In genomic region chr7:5634107-5634950, GRCh38 we compare ENCODE assay signal across 8 cellular contexts. TPM values are rescaled to one million over a fixed set of nuclear protein-coding genes. Genes with fewer than 3 reads are reported as not detected.
A peak's percentile ranks its signal among the peaks of the same experiment; 100 is the strongest.
DNase-seq lines count a peak whose midpoint lies in the region; ATAC-seq, FAIRE-seq and TF ChIP-seq lines count a peak whose summit lies in the region.

No MANE protein-coding gene starts in this region.

- H3K36me3 ChIP-seq in spleen, result peaks cover 0 to 97% (median 23%) of the 10 kb centered on the region in 6 donors

- H3K27ac ChIP-seq in angular gyrus (ENCODE audit: low read depth, low read length) (peak overlapping the region; percentile 80), spleen (peak overlapping the region; percentile 26 to 78 (median 69))

- WGBS in spleen, 5 donors, result 23 to 37% (median 33%) methylated on average over 8 to 12 of the region's 12 CpGs

- TF ChIP-seq POLR2A in spleen (IDR thresholded peaks at IDR 0.05), result no peak

- H3K9me3 ChIP-seq in spleen, result no peaks in the 10 kb centered on the region

- intact Hi-C loops in spleen (cut with DNase I; ENCODE audit: low total_unique reads), result no loop called here

- FAIRE-seq in frontal cortex (lab: Jason Lieb, UNC) (no peak), GM19239 (lab: Jason Lieb, UNC) (no peak)

- no peak for ATAC-seq in GM18870 (IDR thresholded peaks at IDR 0.05; ENCODE audit: unreplicated experiment)

- H3K27me3 ChIP-seq in spleen (replicated peaks in 1 of 7), result no peaks in the 10 kb centered on the region

- TF ChIP-seq CTCF in spleen (IDR thresholded peaks at IDR 0.05 in 8 of 11, conservative IDR thresholded peaks at IDR 0.05 in 3 of 11), result no peak

- peaks cover 30 to 83% (median 62%) of the 10 kb centered on the region in 6 donors for H3K4me1 ChIP-seq in spleen

- DNase-seq in HCEC 1CT, result peak; percentile 87
- peak; percentile 82 for DNase-seq in iPS-NIHi11 (ENCODE audit: low spot score)
- DNase-seq in spleen, result peak; percentile 80
- no peak for DNase-seq in frontal cortex (ENCODE audit: low spot score in 2 of 2)
- DNase-seq in GM19239 (ENCODE audit: insufficient read length, low spot score), result no peak
- DNase-seq in NCI-H345 treated with DMSO at 0.1 percent for 48 hours (lab: John Stamatoyannopoulos, UW; ENCODE audit: unreplicated experiment), result no peak

- no peak overlapping the region for H3K4me3 ChIP-seq in spleen

RNA-seq across cellular contexts. Expression of gene FSCN1, which starts 41.7 kb away (rescaled TPM):
- total RNA-seq in spleen (100 to 1,000 TPM in 4 of 7 donors, 10 to 100 TPM in 3; 63.8 to 162 (median 101) TPM), frontal cortex (199 TPM)
- 10 to 100 TPM; 31.9 to 72.1 (median 33.5) TPM for polyA plus RNA-seq in spleen

Comparison
In these comparisons a context has a peak if more than half of its experiments do, and no peak if none do; other contexts are left out.
1. DNase-seq: peak in HCEC 1CT (single experiment), iPS-NIHi11 (single experiment) and spleen (single experiment); none in frontal cortex (0 of 2), GM19239 (single experiment) and NCI-H345 treated with DMSO at 0.1 percent for 48 hours (single experiment).